8 cellular contexts compared by ENCODE assay signal in the genomic region with DNA sequence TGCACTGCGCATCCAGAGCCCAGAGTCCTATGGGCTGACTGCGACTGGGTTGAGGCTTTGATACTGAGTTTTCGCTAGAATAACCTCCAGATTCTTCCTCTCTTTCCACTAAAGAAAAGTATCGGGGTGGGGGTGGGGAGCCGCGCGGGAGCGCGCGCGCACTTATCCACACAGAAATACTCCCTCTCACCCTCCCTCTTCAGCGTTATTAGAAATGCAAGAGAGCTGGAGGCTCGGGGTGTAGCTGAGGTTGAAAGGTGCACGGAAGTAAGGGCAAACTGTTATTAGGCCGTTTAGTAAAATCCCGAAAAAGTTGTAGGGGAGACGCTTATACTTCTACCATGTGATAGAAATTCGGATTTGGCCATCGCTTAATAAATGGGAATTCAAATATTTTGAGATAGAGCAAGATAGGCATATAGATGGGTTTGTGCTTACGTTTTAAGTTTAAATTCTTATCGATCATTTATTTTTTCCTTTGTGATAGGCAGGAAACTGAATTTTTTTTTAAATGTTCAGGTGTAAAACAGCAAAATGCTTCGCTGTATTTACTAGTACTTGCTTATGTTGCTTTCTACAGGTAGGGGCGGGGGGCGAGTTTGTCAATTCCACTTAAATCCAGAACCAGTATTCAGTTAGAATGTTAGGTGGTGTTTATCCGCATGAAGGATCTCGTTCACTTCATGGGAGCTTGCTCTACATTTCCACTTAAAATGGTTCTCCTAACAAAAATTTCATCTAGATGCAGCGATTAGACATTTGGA. TPM values are rescaled to one million over a fixed set of nuclear protein-coding genes. Genes with fewer than 3 reads are reported as not detected.
DNase-seq lines count a peak whose midpoint lies in the region; ATAC-seq and TF ChIP-seq lines count a peak whose summit lies in the region.

No MANE protein-coding gene starts in this region.

- H3K27ac ChIP-seq in OCI-LY7 (ENCODE audit: low read depth, low read length, poor library complexity, severe bottlenecking) (no peak overlapping the region), breast epithelium (peak overlapping the region; percentile 99), skin epidermis (peak overlapping the region in 20 of 21 experiments; percentile 82 to 99 (median 96))

- DNase-seq in NCI-H446 (lab: John Stamatoyannopoulos, UW) (peak; percentile 25 to 58), NCI-H446 treated with DMSO at 0.1 percent for 48 hours (lab: John Stamatoyannopoulos, UW) (no peak), OCI-LY7 (ENCODE audit: low spot score) (peak; percentile 8), breast epithelium (ENCODE audit: low spot score in 2 of 2) (peak in 1 of 2 donors; percentile 39), inferior parietal cortex (ENCODE audit: extremely low spot score) (peak; percentile 48)

- no peaks in the 10 kb centered on the region for H3K79me2 ChIP-seq in OCI-LY7 (ENCODE audit: insufficient read depth, low read depth, low read length)

- peak overlapping the region; percentile 86 for H3K4me2 ChIP-seq in OCI-LY7 (ENCODE audit: low read length)

- intact Hi-C loops in OCI-LY7 (cut with micrococcal nuclease; ENCODE audit: unreplicated experiment) (loop anchor here (5.0 to 10.0 kb wide), 3 partner anchors 153 to 1513 kb away; partner anchors contain the start of gene NUBPL), breast epithelium (cut with DNase I; ENCODE audit: low total_unique reads) (no loop called here)

- no peaks in the 10 kb centered on the region for H3K27me3 ChIP-seq in breast epithelium

- no peaks in the 10 kb centered on the region for H3K9me3 ChIP-seq in OCI-LY7 (ENCODE audit: low read length)
- H3K9me3 ChIP-seq in breast epithelium, result no peaks in the 10 kb centered on the region

- POLR2A ChIA-PET in OCI-LY7 (lab: Charles Lee), result interaction anchor here (0.6 to 1.5 kb wide), 3 partner anchors 16 to 122 kb away, joined by 3 to 4 read pairs (median 3); no protein-coding TSS in a partner anchor

- no peak for TF ChIP-seq CTCF in OCI-LY7 (conservative IDR thresholded peaks at IDR 0.05; ENCODE audit: low read length)
- TF ChIP-seq CTCF in breast epithelium (IDR thresholded peaks at IDR 0.05), result no peak

- CTCF ChIA-PET in OCI-LY7 (lab: Charles Lee; ENCODE audit: unreplicated experiment), result no interaction called here

- no peaks in the 10 kb centered on the region for H3K36me3 ChIP-seq in OCI-LY7 (ENCODE audit: insufficient read depth, low read length)
- no peaks in the 10 kb centered on the region for H3K36me3 ChIP-seq in breast epithelium

- H4K20me1 ChIP-seq in OCI-LY7 (ENCODE audit: insufficient read depth, low read length), result peaks cover 13% of the 10 kb centered on the region; the same call in 1 of the 2 replicates

- no peaks in the 10 kb centered on the region for H3K9me2 ChIP-seq in OCI-LY7 (ENCODE audit: insufficient read depth, low read length)

- peak overlapping the region; percentile 71 for H2AFZ ChIP-seq in OCI-LY7 (ENCODE audit: low read length)

- BruUV-seq in OCI-LY7 (replicated peaks; lab: Mats Ljungman, UMichigan), result no TSS peak

- no peak for TF ChIP-seq POLR2A in breast epithelium (IDR thresholded peaks at IDR 0.05)

- ATAC-seq in HG03378 (IDR thresholded peaks at IDR 0.05; ENCODE audit: unreplicated experiment), result peak; percentile 28
- ATAC-seq in HG02623 (IDR thresholded peaks at IDR 0.05; ENCODE audit: unreplicated experiment), result no peak

- peaks cover 11% of the 10 kb centered on the region for H3K4me1 ChIP-seq in OCI-LY7 (ENCODE audit: insufficient read depth, low read length, poor library complexity, severe bottlenecking)
- no peaks in the 10 kb centered on the region for H3K4me1 ChIP-seq in breast epithelium

- H3K4me3 ChIP-seq in OCI-LY7 (ENCODE audit: low read depth, low read length, poor library complexity, severe bottlenecking) (peak overlapping the region; percentile 84), breast epithelium (peak overlapping the region; percentile 77 to 95 (median 94)), skin epidermis (peak overlapping the region; percentile 82 to 100 (median 90))

RNA-seq across cellular contexts. Expression of gene ARHGAP5, which starts 1.1 kb away (rescaled TPM):
- 7.6 and 8.1 TPM in 2 replicates for total RNA-seq in OCI-LY7 (2014; rRNA removed; shearing (Covaris generic))
- total RNA-seq in OCI-LY7 (2022) (19.8 and 20.4 TPM in 2 replicates), breast epithelium (100 to 1,000 TPM; 115 to 189 (median 121) TPM)

Comparison
In these comparisons a context has a peak if more than half of its experiments do, and no peak if none do; other contexts are left out.
1. RNA of gene ARHGAP5, which starts 1.1 kb away (total RNA-seq): 115 to 189 TPM in breast epithelium; 7.6 to 20.4 TPM in OCI-LY7; every median in the first group is over 4 times any median in the second.
2. Peak in every context shown above with its lines, with median percentiles within 50 percentile points of each other: H3K4me3 ChIP-seq.